8 cellular contexts compared by ENCODE assay signal in genomic region chr17:9924735-9925191, GRCh38. TPM values are rescaled to one million over a fixed set of nuclear protein-coding genes. Genes with fewer than 3 reads are reported as not detected.
DNase-seq lines count a peak whose midpoint lies in the region; ATAC-seq, FAIRE-seq and TF ChIP-seq lines count a peak whose summit lies in the region.

No MANE protein-coding gene starts in this region.

- H3K36me3 ChIP-seq in HepG2 (replicated peaks in 1 of 2; ENCODE audit: control insufficient read depth in 1 of 2, insufficient read depth in 2 of 2, low read length in 2 of 2) (no peaks in the 10 kb centered on the region), transverse colon (no peaks in the 10 kb centered on the region)

- peaks cover 3 to 8% of the 10 kb centered on the region in 2 experiments; a peak in 3 of 5 replicates for H3K27me3 ChIP-seq in HepG2 (ENCODE audit: control insufficient read depth in 1 of 2, insufficient read depth in 2 of 2, low read length in 2 of 2)
- H3K27me3 ChIP-seq in transverse colon = no peaks in the 10 kb centered on the region

- WGBS in HepG2 (ENCODE audit: low lambda C conversion rate) = 13% methylated on average over 6 of the region's 6 CpGs
- WGBS in transverse colon (ENCODE audit: low coverage in 1 of 2), 2 donors = 10 to 19% methylated on average over 5 to 6 of the region's 6 CpGs

- H3K4me1 ChIP-seq in HepG2 (ENCODE audit: insufficient read depth, low read length) (no peaks in the 10 kb centered on the region), transverse colon (peaks cover 0 to 3% (median 0%) of the 10 kb centered on the region in 4 donors)

- ATAC-seq in GM18909 (IDR thresholded peaks at IDR 0.05; ENCODE audit: poor library complexity, unreplicated experiment) = peak; percentile 63
- ATAC-seq in HepG2 = peak; percentile 85
- no peak for ATAC-seq in HG02759 (IDR thresholded peaks at IDR 0.05; ENCODE audit: unreplicated experiment)

- in situ Hi-C loops in HepG2 (cut with HindIII; ENCODE audit: extremely low pct_ligation_motif_present, low pct_unique_long_range_greater_than_20kb) = no loop called here
- in situ Hi-C loops in transverse colon (cut with MboI; ENCODE audit: low pct_ligation_motif_present in 1 of 4, low pct_unique_long_range_greater_than_20kb in 1 of 4, low sequenced_read_pairs in 3 of 4) = loop anchor here in 2 of 4 donors (10.0 to 25.0 kb wide), 2 partner anchors 688 to 690 kb away; no protein-coding TSS in a partner anchor

- POLR2A ChIA-PET in HepG2 (lab: Yijun Ruan, JAX) = no interaction called here

- DNase-seq in CD1c-positive myeloid dendritic cell (ENCODE audit: extremely low spot score) = peak; percentile 82
- peak; percentile 69 to 76 for DNase-seq in SHP77 (lab: John Stamatoyannopoulos, UW)
- no peak for DNase-seq in coronary artery (ENCODE audit: low spot score)
- DNase-seq in HepG2 (ENCODE audit: low spot score) = peak; percentile 66
- no peak for DNase-seq in transverse colon

- H3K9me3 ChIP-seq in HepG2 (ENCODE audit: low read length) (no peaks in the 10 kb centered on the region), transverse colon (no peaks in the 10 kb centered on the region)

- 0 out of 2 replicates have a peak, but pooled peaks have one; percentile 17 for TF ChIP-seq RAD21 in HepG2 (CRISPR knock-in tag; IDR thresholded peaks at IDR 0.05)

- H4K20me1 ChIP-seq in HepG2 (ENCODE audit: insufficient read depth, low read length) = no peaks in the 10 kb centered on the region

- H3K79me2 ChIP-seq in HepG2 (ENCODE audit: insufficient read depth, low read length) = no peaks in the 10 kb centered on the region

- no peak overlapping the region for H3K9ac ChIP-seq in HepG2 (ENCODE audit: insufficient read depth, low read depth, low read length)

- FAIRE-seq in HepG2 (lab: Jason Lieb, UNC) = peak; percentile 68

- TF ChIP-seq EP300 in HepG2 (IDR thresholded peaks at IDR 0.05; ENCODE audit: low read depth in 2 of 2, low read length in 2 of 2) (no peak), HepG2 (CRISPR knock-in tag; IDR thresholded peaks at IDR 0.05; ENCODE audit: borderline replicate concordance) (no peak), transverse colon (IDR thresholded peaks at IDR 0.05; ENCODE audit: low read depth) (no peak)

- intact Hi-C loops in HepG2 (cut with micrococcal nuclease; ENCODE audit: unreplicated experiment) (loop anchor here (1.0 kb wide), 1 partner anchor 35 kb away; no protein-coding TSS in a partner anchor), transverse colon (cut with DNase I; ENCODE audit: low total_unique reads) (loop anchor here (10.0 kb wide), 2 partner anchors 300 to 690 kb away; no protein-coding TSS in a partner anchor)

- no peak overlapping the region for H2AFZ ChIP-seq in HepG2 (ENCODE audit: low read length)

- no peak overlapping the region for H3K4me3 ChIP-seq in coronary artery
- no peak overlapping the region for H3K4me3 ChIP-seq in HepG2 (replicated peaks in 1 of 3; ENCODE audit: insufficient read depth in 1 of 3, low read depth in 2 of 3, low read length in 3 of 3)
- H3K4me3 ChIP-seq in transverse colon = no peak overlapping the region

- CTCF ChIA-PET in HepG2 (lab: Yijun Ruan, JAX; ENCODE audit: low intra/inter-chr PET ratio, low total read pairs) = interaction anchor here (0.6 to 1.2 kb wide), 5 partner anchors 34 to 693 kb away, joined by 3 to 8 read pairs (median 3); no protein-coding TSS in a partner anchor

- H3K27ac ChIP-seq in coronary artery (no peak overlapping the region), HepG2 (ENCODE audit: extremely low read length, insufficient read depth, low read length) (no peak overlapping the region), transverse colon (no peak overlapping the region)

- peak; percentile 77 for TF ChIP-seq CTCF in LNCAP (IDR thresholded peaks at IDR 0.05)
- peak; percentile 78 for TF ChIP-seq CTCF in coronary artery (IDR thresholded peaks at IDR 0.05)
- TF ChIP-seq CTCF in HepG2 (CRISPR knock-in tag; IDR thresholded peaks at IDR 0.05) = peak; percentile 81
- TF ChIP-seq CTCF in transverse colon (IDR thresholded peaks at IDR 0.05) = peak; percentile 70 to 89 (median 75)

- H3K4me2 ChIP-seq in HepG2 (ENCODE audit: low read depth, low read length) = no peak overlapping the region

- TF ChIP-seq POLR2A in HepG2 (IDR thresholded peaks at IDR 0.05; ENCODE audit: insufficient read depth in 1 of 2, low read depth in 2 of 2, low read length in 2 of 2) = no peak
- TF ChIP-seq POLR2A in transverse colon (IDR thresholded peaks at IDR 0.05) = no peak

- BruUV-seq in HepG2 (replicated peaks; lab: Mats Ljungman, UMichigan) = no TSS peak

TF ChIP-seq in HepG2, 621 proteins besides CTCF, POLR2A, EP300 and RAD21:
- TF ChIP-seq TFDP1 (CRISPR knock-in tag; IDR thresholded peaks at IDR 0.05; ENCODE audit: borderline replicate concordance) (no peak), STAG1 (CRISPR knock-in tag; IDR thresholded peaks at IDR 0.05) (peak; percentile 70), CENPT (CRISPR knock-in tag; IDR thresholded peaks at IDR 0.05; ENCODE audit: low read depth) (no peak), SMC3 (IDR thresholded peaks at IDR 0.05; ENCODE audit: low read length) (peak; percentile 51)

RNA-seq across cellular contexts. Expression of gene RCVRN, which starts 19.7 kb away (rescaled TPM):
- total RNA-seq in HepG2 (2016; rRNA removed; fragmentation: Illumina TruSeq; extraction: Trizol) (not detected in 2 replicates), transverse colon (not detected)
- total RNA-seq in HepG2 (2016; cell fraction: cytosol; rRNA removed; fragmentation: Illumina TruSeq; extraction: Trizol; ENCODE audit: low read depth) = not detected in 2 replicates
- not detected in 2 replicates for total RNA-seq in HepG2 (2016; cell fraction: insoluble cytoplasmic fraction; rRNA removed; fragmentation: Illumina TruSeq; extraction: Trizol)
- not detected in 2 replicates for total RNA-seq in HepG2 (2016; cell fraction: membrane; rRNA removed; fragmentation: Illumina TruSeq; extraction: Trizol)
- not detected in 2 replicates for total RNA-seq in HepG2 (2016; cell fraction: nucleus; rRNA removed; fragmentation: Illumina TruSeq; extraction: Trizol)
- not detected in 2 replicates for polyA plus RNA-seq in HepG2 (2011; rRNA removed)
- polyA plus RNA-seq in HepG2 (2011; cell fraction: cytosol; rRNA removed) = not detected in 2 replicates
- not detected in 2 replicates for polyA plus RNA-seq in HepG2 (2011; cell fraction: nucleus; rRNA removed)
- not detected in 2 replicates for polyA plus RNA-seq in HepG2 (2012)
- not detected in 2 replicates for polyA plus RNA-seq in HepG2 (2016; cell fraction: cytosol; fragmentation: Illumina TruSeq; extraction: Trizol; ENCODE audit: low read depth)
- polyA plus RNA-seq in HepG2 (2016; cell fraction: insoluble cytoplasmic fraction; fragmentation: Illumina TruSeq; extraction: Trizol; ENCODE audit: low read depth) = not detected in 2 replicates
- not detected in 2 replicates for polyA plus RNA-seq in HepG2 (2016; cell fraction: membrane; fragmentation: Illumina TruSeq; extraction: Trizol; ENCODE audit: low read depth)
- polyA plus RNA-seq in HepG2 (2016; cell fraction: nucleus; fragmentation: Illumina TruSeq; extraction: Trizol; ENCODE audit: insufficient read depth, low read depth) = not detected in 2 replicates
- 0.12 TPM in 1 of 2 replicates, not detected in the other for polyA minus RNA-seq in HepG2 (2011; rRNA and poly(A)+ RNA removed; ENCODE audit: low replicate concordance)
- not detected in 2 replicates for polyA minus RNA-seq in HepG2 (2011; cell fraction: cytosol; rRNA and poly(A)+ RNA removed)
- not detected in 2 replicates for polyA minus RNA-seq in HepG2 (2011; cell fraction: nucleus; rRNA and poly(A)+ RNA removed)

Comparison
In these comparisons a context has a peak if more than half of its experiments do, and no peak if none do; other contexts are left out.
1. DNase-seq: peak in CD1c-positive myeloid dendritic cell (single experiment), SHP77 (2 of 2) and HepG2 (single experiment); none in coronary artery (single experiment) and transverse colon (single experiment).
2. Peak in every context shown above with its lines, with median percentiles within 50 percentile points of each other: CTCF ChIP-seq.